20 cellular contexts compared by ENCODE assay signal in the genomic region with DNA sequence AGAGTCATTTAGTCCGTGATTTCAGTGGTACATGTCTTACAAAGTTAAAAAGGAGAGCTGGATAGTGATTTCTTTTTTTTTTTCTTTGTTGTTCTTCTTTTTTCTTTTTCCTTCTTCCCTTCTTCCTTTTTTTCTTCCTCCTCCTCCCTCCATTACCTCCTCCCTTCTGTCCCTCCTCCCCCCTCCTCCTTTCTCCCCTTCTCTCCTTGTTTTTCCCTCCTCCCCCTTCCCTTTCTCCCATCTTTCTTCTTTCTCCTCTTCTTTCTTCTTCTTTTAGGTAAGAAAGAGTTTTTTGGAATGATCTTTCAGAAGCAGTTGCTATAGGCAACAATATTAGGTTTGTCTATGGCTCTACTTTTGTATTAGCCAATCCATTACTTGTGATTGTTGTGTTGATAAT.
DNase-seq lines count a peak whose midpoint lies in the region; ATAC-seq, FAIRE-seq and TF ChIP-seq lines count a peak whose summit lies in the region.
"Had no signal": no experiment of that assay in that cellular context is flagged by ENCODE, and none has a peak within 500 bp of the region (broad histone marks: within the 10 kb centered on the region; RNA-seq: fewer than 3 reads in every experiment).

No MANE protein-coding gene starts in this region.

- H3K4me3 Mint-ChIP-seq in mesothelial cell of epicardium: no peak overlapping the region
- H3K4me3 Mint-ChIP-seq: B cell; CD8-positive, alpha-beta T cell; GM23338 had no signal

- 100% methylated on average over 1 of the region's 1 CpG for WGBS in A549 (ENCODE audit: missing lambda C conversion rate)

- no peaks in the 10 kb centered on the region for H3K27me3 ChIP-seq in uterus
- no peaks in the 10 kb centered on the region for H3K27me3 ChIP-seq in effector memory CD4-positive, alpha-beta T cell (replicated peaks; ENCODE audit: control insufficient read depth, insufficient read depth, low read length, poor library complexity, severe bottlenecking)
- H3K27me3 ChIP-seq: BLaER1 treated with 17β-estradiol and CSF1 and Interleukin-3, amounts not matched to agents 10 nM and 100 nM had no signal

- ATAC-seq in A549: no peak
- ATAC-seq in GM19455 (IDR thresholded peaks at IDR 0.05; ENCODE audit: unreplicated experiment): no peak
- ATAC-seq in left colon: no peak
- ATAC-seq: CD8-positive, alpha-beta T cell; GM23338 had no signal

- peaks cover 28% of the 10 kb centered on the region for H3K4me1 Mint-ChIP-seq in mesothelial cell of epicardium
- H3K4me1 Mint-ChIP-seq: B cell had no signal

- peaks cover 13% of the 10 kb centered on the region; the same call in 1 of the 3 replicates for H3K9me3 ChIP-seq in A549
- H3K9me3 ChIP-seq in uterus: no peaks in the 10 kb centered on the region
- H3K9me3 ChIP-seq in effector memory CD4-positive, alpha-beta T cell (ENCODE audit: control insufficient read depth, low read length): no peaks in the 10 kb centered on the region
- H3K9me3 ChIP-seq: BLaER1 treated with 17β-estradiol and CSF1 and Interleukin-3, amounts not matched to agents 10 nM and 100 nM had no signal

- peak overlapping the region; percentile 75 for H3K27ac Mint-ChIP-seq in mesothelial cell of epicardium
- H3K27ac Mint-ChIP-seq: B cell; CD8-positive, alpha-beta T cell; GM23338 had no signal

- peaks cover 46% of the 10 kb centered on the region for H3K4me1 ChIP-seq in A549
- H3K4me1 ChIP-seq in uterus: peaks cover 0 to 12% of the 10 kb centered on the region in 2 donors
- no peaks in the 10 kb centered on the region for H3K4me1 ChIP-seq in effector memory CD4-positive, alpha-beta T cell (ENCODE audit: control insufficient read depth, insufficient read depth, low read length, poor library complexity, severe bottlenecking)

- TF ChIP-seq CTCF in A549 (IDR thresholded peaks at IDR 0.05) (no peak), mesothelial cell of epicardium (IDR thresholded peaks at IDR 0.05; ENCODE audit: unreplicated experiment) (no peak), uterus (IDR thresholded peaks at IDR 0.05) (no peak)

- no peak overlapping the region for H3K4me3 ChIP-seq in A549
- no peak overlapping the region for H3K4me3 ChIP-seq in uterus
- H3K4me3 ChIP-seq in effector memory CD4-positive, alpha-beta T cell (ENCODE audit: insufficient read depth, low read depth, low read length, poor library complexity, severe bottlenecking): no peak overlapping the region
- H3K4me3 ChIP-seq: BLaER1 treated with 17β-estradiol and CSF1 and Interleukin-3, amounts not matched to agents 10 nM and 100 nM; GM23338 had no signal

- FAIRE-seq in A549 (lab: Jason Lieb, UNC) (no peak), HTR-8/SVneo (lab: Jason Lieb, UNC) (peak; percentile 96)
- FAIRE-seq: GM12891, GM19239, H54 had no signal

- DNase-seq in A549 (ENCODE audit: low read depth in 1 of 2, low spot score in 1 of 2) (no peak), HTR-8/SVneo (ENCODE audit: insufficient read length, low spot score) (no peak), mesothelial cell of epicardium (ENCODE audit: low spot score in 2 of 2, unreplicated experiment in 2 of 2) (no peak), uterus (no peak), left colon (no peak)
- DNase-seq in effector memory CD4-positive, alpha-beta T cell: no peak
- DNase-seq: 8988T; CD8-positive, alpha-beta T cell; DMS 273 treated with DMSO at 0.1 percent for 48 hours; DMS53; DND-41; EL; HCEC 1CT had no signal

- no peaks in the 10 kb centered on the region for H3K36me3 ChIP-seq in uterus
- H3K36me3 ChIP-seq in effector memory CD4-positive, alpha-beta T cell (ENCODE audit: control insufficient read depth, insufficient read depth, low read length): no peaks in the 10 kb centered on the region
- H3K36me3 ChIP-seq: BLaER1 treated with 17β-estradiol and CSF1 and Interleukin-3, amounts not matched to agents 10 nM and 100 nM had no signal

- peaks cover 12% of the 10 kb centered on the region for H3K36me3 Mint-ChIP-seq in mesothelial cell of epicardium
- H3K36me3 Mint-ChIP-seq: CD8-positive, alpha-beta T cell had no signal

- no peak for TF ChIP-seq RAD21 in A549 (conservative IDR thresholded peaks at IDR 0.05 in 1 of 2, IDR thresholded peaks at IDR 0.05 in 1 of 2)

- H3K4me2 ChIP-seq in A549: peak overlapping the region; percentile 5; the same call in 1 of the 3 replicates
- H3K4me2 ChIP-seq: BLaER1 treated with 17β-estradiol and CSF1 and Interleukin-3, amounts not matched to agents 10 nM and 100 nM; GM23338 had no signal

- no peaks in the 10 kb centered on the region for H3K27me3 Mint-ChIP-seq in mesothelial cell of epicardium (ENCODE audit: low read depth)
- H3K27me3 Mint-ChIP-seq: B cell had no signal

- TF ChIP-seq POLR2A in A549 (IDR thresholded peaks at IDR 0.05; ENCODE audit: low read length): no peak
- TF ChIP-seq POLR2A in uterus (IDR thresholded peaks at IDR 0.05): no peak

- H3K27ac ChIP-seq in A549 (peak overlapping the region; percentile 52 to 80), uterus (peak overlapping the region; percentile 78 to 87)
- H3K27ac ChIP-seq in effector memory CD4-positive, alpha-beta T cell (ENCODE audit: insufficient read depth, low read length, poor library complexity, severe bottlenecking): no peak overlapping the region
- H3K27ac ChIP-seq: BLaER1 treated with 17β-estradiol and CSF1 and Interleukin-3, amounts not matched to agents 10 nM and 100 nM had no signal

- POLR2A ChIA-PET in A549 (lab: Yijun Ruan, JAX): no interaction called here

- intact Hi-C loops in uterus (cut with DNase I; ENCODE audit: low total_unique reads) (no loop called here), left colon (cut with DNase I, micrococcal nuclease) (no loop called here)

- CTCF ChIA-PET in A549 (lab: Yijun Ruan, JAX): interaction anchor here (1.3 kb wide), 1 partner anchor 656 kb away, joined by 3 read pairs; no protein-coding TSS in a partner anchor

- no peak for TF ChIP-seq EP300 in A549 (IDR thresholded peaks at IDR 0.05)

- H3K9me3 Mint-ChIP-seq in mesothelial cell of epicardium: peaks cover 9% of the 10 kb centered on the region
- H3K9me3 Mint-ChIP-seq: CD8-positive, alpha-beta T cell; GM23338 had no signal

TF ChIP-seq in A549, 52 proteins besides CTCF, POLR2A, EP300 and RAD21:
- no peak for TF ChIP-seq PHF8 (IDR thresholded peaks at IDR 0.05; ENCODE audit: borderline replicate concordance, low read depth)
TF ChIP-seq in A549: peak in this region for 0.
